ENCODE assay signal across 10 cellular contexts in genomic region chr2:47039913-47040562, GRCh38.
DNase-seq lines count a peak whose midpoint lies in the region; ATAC-seq and TF ChIP-seq lines count a peak whose summit lies in the region.
"Had no signal": no experiment of that assay in that cellular context is flagged by ENCODE, and none has a peak within 500 bp of the region (broad histone marks: within the 10 kb centered on the region; RNA-seq: fewer than 3 reads in every experiment).

No MANE protein-coding gene starts in this region.

- intact Hi-C loops in sciatic nerve (cut with DNase I) (no loop called here), left lung (cut with DNase I) (no loop called here)

- ATAC-seq in gastroesophageal sphincter (no peak), sciatic nerve (peak; percentile 32), left lung (no peak), GM18909 (IDR thresholded peaks at IDR 0.05; ENCODE audit: poor library complexity, unreplicated experiment) (no peak)

- TF ChIP-seq CTCF in Peyer's patch (IDR thresholded peaks at IDR 0.05) = no peak
- no peak for TF ChIP-seq CTCF in gastroesophageal sphincter (IDR thresholded peaks at IDR 0.05)
- TF ChIP-seq CTCF in left lung (IDR thresholded peaks at IDR 0.05) = no peak

- H3K4me3 ChIP-seq in BLaER1 (no peak overlapping the region), Peyer's patch (no peak overlapping the region), gastroesophageal sphincter (no peak overlapping the region), left lung (no peak overlapping the region)

- H3K9ac ChIP-seq in BLaER1 = no peak overlapping the region

- peak overlapping the region; percentile 89 for H3K4me2 ChIP-seq in BLaER1

- no peak for TF ChIP-seq POLR2A in Peyer's patch (IDR thresholded peaks at IDR 0.05)
- no peak for TF ChIP-seq POLR2A in gastroesophageal sphincter (IDR thresholded peaks at IDR 0.05)

- H3K9me3 ChIP-seq in BLaER1 = no peaks in the 10 kb centered on the region
- no peaks in the 10 kb centered on the region for H3K9me3 ChIP-seq in Peyer's patch
- no peaks in the 10 kb centered on the region for H3K9me3 ChIP-seq in gastroesophageal sphincter
- no peaks in the 10 kb centered on the region for H3K9me3 ChIP-seq in left lung

- DNase-seq in Peyer's patch = no peak
- no peak for DNase-seq in sciatic nerve (ENCODE audit: low spot score)
- no peak for DNase-seq in left lung
- DNase-seq in COLO668 (lab: John Stamatoyannopoulos, UW; ENCODE audit: unreplicated experiment) = no peak
- no peak for DNase-seq in iPS-NIHi11 (ENCODE audit: low spot score)
- DNase-seq: cortex of kidney had no signal

- peaks cover 99% of the 10 kb centered on the region for H4K20me1 ChIP-seq in BLaER1

- H3K27me3 ChIP-seq in BLaER1 (no peaks in the 10 kb centered on the region), Peyer's patch (no peaks in the 10 kb centered on the region), gastroesophageal sphincter (no peaks in the 10 kb centered on the region), left lung (no peaks in the 10 kb centered on the region)

- no peak for TF ChIP-seq EP300 in gastroesophageal sphincter (IDR thresholded peaks at IDR 0.05)

- H3K4me1 ChIP-seq in BLaER1 (peaks cover 99% of the 10 kb centered on the region), Peyer's patch (peaks cover 0 to 41% (median 3%) of the 10 kb centered on the region in 4 donors), gastroesophageal sphincter (peaks cover 22 to 94% (median 65%) of the 10 kb centered on the region in 3 donors), left lung (peaks cover 31 to 44% of the 10 kb centered on the region in 2 donors)

- H3K27ac ChIP-seq in BLaER1 = no peak overlapping the region
- H3K27ac ChIP-seq in Peyer's patch = peak overlapping the region; percentile 36 to 78 (median 56)
- H3K27ac ChIP-seq in gastroesophageal sphincter = peak overlapping the region; percentile 60 to 96 (median 90)
- H3K27ac ChIP-seq in left lung = peak overlapping the region in 1 of 2 donors; percentile 53
- H3K27ac ChIP-seq: C4-2B had no signal

- H3K36me3 ChIP-seq in BLaER1 = peaks cover 81% of the 10 kb centered on the region
- peaks cover 0 to 19% (median 0%) of the 10 kb centered on the region in 3 donors for H3K36me3 ChIP-seq in Peyer's patch
- peaks cover 0 to 9% of the 10 kb centered on the region in 2 donors for H3K36me3 ChIP-seq in gastroesophageal sphincter
- H3K36me3 ChIP-seq in left lung = peaks cover 0 to 50% of the 10 kb centered on the region in 2 donors

- WGBS in gastroesophageal sphincter (ENCODE audit: low coverage in 1 of 2), 2 donors = 72 to 82% methylated on average over 7 to 10 of the region's 17 CpGs
